ENCODE assay signal across 32 cellular contexts in the genomic region with DNA sequence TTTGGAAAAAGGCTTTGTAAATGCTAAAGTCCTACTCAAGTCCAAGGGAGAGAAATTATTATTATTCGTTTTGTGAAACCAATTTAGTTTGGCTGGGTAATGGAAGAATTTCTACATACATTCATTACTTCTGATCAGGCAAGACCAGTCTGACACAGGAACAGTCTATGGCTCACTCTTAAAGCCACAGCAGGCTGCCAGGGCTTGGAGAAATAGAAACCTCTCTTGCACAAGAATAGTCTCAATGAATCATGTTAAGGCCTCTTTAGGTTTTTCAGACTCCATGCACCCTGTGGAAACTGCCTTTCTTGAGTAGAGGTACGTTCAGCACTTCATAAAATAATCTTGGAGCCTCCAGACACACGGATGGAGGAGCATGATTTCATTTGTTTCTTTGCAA.
DNase-seq lines count a peak whose midpoint lies in the region; ATAC-seq, FAIRE-seq and TF ChIP-seq lines count a peak whose summit lies in the region.
"Had no signal": no experiment of that assay in that cellular context is flagged by ENCODE, and none has a peak within 500 bp of the region (broad histone marks: within the 10 kb centered on the region; RNA-seq: fewer than 3 reads in every experiment).

No MANE protein-coding gene starts in this region.

- H3K9me3 ChIP-seq in astrocyte (ENCODE audit: insufficient read depth, low read depth, low read length) (no peaks in the 10 kb centered on the region), Peyer's patch (no peaks in the 10 kb centered on the region)
- H3K9me3 ChIP-seq: body of pancreas, sigmoid colon had no signal

- peak; percentile 9 for DNase-seq in AG08395 (ENCODE audit: low spot score)
- DNase-seq in MV-4-11 (lab: John Stamatoyannopoulos, UW): peak; percentile 81
- DNase-seq in astrocyte (ENCODE audit: low read depth): peak; percentile 15
- peak; percentile 39 for DNase-seq in fibroblast of peridontal ligament (ENCODE audit: extremely low read depth)
- DNase-seq in coronary artery (ENCODE audit: low spot score): no peak
- DNase-seq in Peyer's patch: no peak
- DNase-seq: 8988T; activated CD4-positive, alpha-beta T cell treated with anti-CD3 and anti-CD28 coated beads for 4 hours; activated effector memory CD4-positive, alpha-beta T cell treated with anti-CD3 and anti-CD28 coated beads, Interleukin-2, amount 50 U/mL, for 16 hours; activated naive CD8-positive, alpha-beta T cell treated with anti-CD3 and anti-CD28 coated beads for 36 hours; activated T-cell treated with anti-CD3 and anti-CD28 coated beads, Interleukin-2, amount 50 U/mL, for 1 hour; body of pancreas; CD4-positive, alpha-beta memory T cell; effector CD4-positive, alpha-beta T cell; EL; hippocampal formation; mesendoderm; NCI-H1417 treated with DMSO at 0.1 percent for 48 hours; NCI-H2081; NCI-H226; NCI-H69; RPMI8226; sigmoid colon; stimulated activated naive CD8-positive, alpha-beta T cell treated with anti-CD3 and anti-CD28 coated beads, Interleukin-15, Interleukin-2, amounts not matched to agents 100 U/mL and 50 U/mL, for 24 hours had no signal

- H3K4me3 Mint-ChIP-seq in astrocyte (ENCODE audit: unreplicated experiment): no peak overlapping the region
- H3K4me3 Mint-ChIP-seq: activated naive CD8-positive, alpha-beta T cell treated with anti-CD3 and anti-CD28 coated beads for 36 hours; CD4-positive, alpha-beta memory T cell; T-helper 1 cell treated with Interleukin-12 subunit alpha and Interleukin-12 subunit beta and Interleukin-4 antibody, amounts not matched to agents 30 μg/mL and 1 μg/mL, for 36 hours had no signal

- FAIRE-seq in astrocyte (lab: Jason Lieb, UNC): no peak
- FAIRE-seq: GM12892, H1 had no signal

- H3K4me1 ChIP-seq in astrocyte (ENCODE audit: insufficient read depth, low read length) (peaks cover 4% of the 10 kb centered on the region), Peyer's patch (no peaks in the 10 kb centered on the region)
- H3K4me1 ChIP-seq: body of pancreas, sigmoid colon had no signal

- no peak for TF ChIP-seq POLR2A in Peyer's patch (IDR thresholded peaks at IDR 0.05)

- no peaks in the 10 kb centered on the region for H3K4me1 Mint-ChIP-seq in astrocyte (ENCODE audit: low read depth, unreplicated experiment)
- H3K4me1 Mint-ChIP-seq: activated naive CD8-positive, alpha-beta T cell treated with anti-CD3 and anti-CD28 coated beads for 36 hours; CD4-positive, alpha-beta memory T cell had no signal

- peaks cover 1% of the 10 kb centered on the region for H3K27me3 Mint-ChIP-seq in astrocyte (ENCODE audit: low read depth, unreplicated experiment)
- H3K27me3 Mint-ChIP-seq: activated naive CD8-positive, alpha-beta T cell treated with anti-CD3 and anti-CD28 coated beads for 36 hours; CD4-positive, alpha-beta memory T cell had no signal

- TF ChIP-seq CTCF in astrocyte (IDR thresholded peaks at IDR 0.05; ENCODE audit: insufficient read depth, low read depth, low read length) (no peak), coronary artery (IDR thresholded peaks at IDR 0.05) (no peak), Peyer's patch (IDR thresholded peaks at IDR 0.05) (no peak)

- no peak for ATAC-seq in GM19328 (IDR thresholded peaks at IDR 0.05; ENCODE audit: unreplicated experiment)
- ATAC-seq in GM18511 (IDR thresholded peaks at IDR 0.05; ENCODE audit: unreplicated experiment): no peak
- ATAC-seq: body of pancreas; left lobe of liver; stimulated activated naive CD8-positive, alpha-beta T cell treated with anti-CD3 and anti-CD28 coated beads, Interleukin-15, Interleukin-2, amounts not matched to agents 100 U/mL and 50 U/mL, for 24 hours had no signal

- no peaks in the 10 kb centered on the region for H3K27me3 ChIP-seq in astrocyte (ENCODE audit: insufficient read depth, low read length)
- no peaks in the 10 kb centered on the region for H3K27me3 ChIP-seq in Peyer's patch
- H3K27me3 ChIP-seq: body of pancreas, sigmoid colon had no signal

- H3K4me2 ChIP-seq in astrocyte (ENCODE audit: low read length): no peak overlapping the region

- H3K27ac ChIP-seq in astrocyte (ENCODE audit: low read depth, low read length): no peak overlapping the region
- H3K27ac ChIP-seq in coronary artery: no peak overlapping the region
- no peak overlapping the region for H3K27ac ChIP-seq in Peyer's patch
- H3K27ac ChIP-seq: body of pancreas, epithelial cell of prostate, sigmoid colon had no signal

- H3K9me3 Mint-ChIP-seq in astrocyte (ENCODE audit: unreplicated experiment): peaks cover 6% of the 10 kb centered on the region
- H3K9me3 Mint-ChIP-seq: CD4-positive, alpha-beta memory T cell; T-helper 1 cell treated with Interleukin-12 subunit alpha and Interleukin-12 subunit beta and Interleukin-4 antibody, amounts not matched to agents 30 μg/mL and 1 μg/mL, for 36 hours had no signal

- no peak overlapping the region for H3K27ac Mint-ChIP-seq in astrocyte (ENCODE audit: unreplicated experiment)
- H3K27ac Mint-ChIP-seq: activated naive CD8-positive, alpha-beta T cell treated with anti-CD3 and anti-CD28 coated beads for 36 hours; CD4-positive, alpha-beta memory T cell; progenitor cell of endocrine pancreas; T-helper 1 cell treated with Interleukin-12 subunit alpha and Interleukin-12 subunit beta and Interleukin-4 antibody, amounts not matched to agents 30 μg/mL and 1 μg/mL, for 36 hours had no signal

- H3K79me2 ChIP-seq in astrocyte (ENCODE audit: insufficient read depth, low read length): no peaks in the 10 kb centered on the region

- H4K20me1 ChIP-seq in astrocyte (ENCODE audit: insufficient read depth, low read length): no peaks in the 10 kb centered on the region

- H3K36me3 Mint-ChIP-seq in astrocyte (ENCODE audit: low read depth, unreplicated experiment): peaks cover 9% of the 10 kb centered on the region

- H3K4me3 ChIP-seq in astrocyte (ENCODE audit: insufficient read depth, low read depth, low read length) (no peak overlapping the region), coronary artery (no peak overlapping the region), Peyer's patch (no peak overlapping the region)
- H3K4me3 ChIP-seq: body of pancreas, sigmoid colon had no signal

- H3K36me3 ChIP-seq in astrocyte (ENCODE audit: insufficient read depth, low read length): no peaks in the 10 kb centered on the region
- H3K36me3 ChIP-seq in Peyer's patch: no peaks in the 10 kb centered on the region

- no peak overlapping the region for H3K9ac ChIP-seq in astrocyte (ENCODE audit: low read length)

- H2AFZ ChIP-seq in astrocyte (ENCODE audit: low read depth, low read length): no peak overlapping the region

Comparison
In these comparisons a context has a peak if more than half of its experiments do, and no peak if none do; other contexts are left out.
1. DNase-seq: peak in AG08395 (single experiment), MV-4-11 (single experiment), astrocyte (single experiment) and fibroblast of peridontal ligament (single experiment); none in coronary artery (single experiment) and Peyer's patch (0 of 3).